In the genomic region with DNA sequence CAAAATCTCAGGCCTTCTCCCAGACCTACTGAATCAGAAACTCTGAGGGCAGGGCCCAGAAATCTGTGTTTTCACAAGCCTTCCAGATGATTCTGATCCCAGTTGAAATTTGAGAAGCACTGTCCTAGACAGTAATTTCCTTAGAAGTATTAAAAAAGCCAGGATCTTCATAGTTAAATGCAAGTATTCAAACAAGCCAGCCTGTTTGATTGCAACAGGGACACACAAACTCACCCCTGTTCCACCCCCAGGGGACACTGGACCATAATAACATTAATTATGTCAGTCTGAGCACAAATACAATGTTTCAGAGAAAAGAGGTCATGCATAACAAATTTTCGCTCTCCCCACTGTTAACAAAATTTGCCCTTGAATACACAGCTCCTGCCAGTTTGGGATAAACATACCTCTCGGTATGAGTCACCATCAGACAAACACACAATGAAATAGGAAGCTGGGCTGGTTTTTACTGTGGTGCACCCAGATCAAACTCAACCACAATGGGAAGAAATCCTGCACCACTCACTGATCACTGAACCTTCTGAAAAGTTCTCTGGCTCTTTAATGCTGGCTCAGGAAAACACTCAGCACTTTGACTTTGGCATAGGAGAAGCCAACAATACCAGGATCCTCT, we compare ENCODE assay signal across 9 cellular contexts. TPM values are rescaled to one million over a fixed set of nuclear protein-coding genes. Genes with fewer than 3 reads are reported as not detected.
A peak's percentile ranks its signal among the peaks of the same experiment; 100 is the strongest.
DNase-seq lines count a peak whose midpoint lies in the region; ATAC-seq and TF ChIP-seq lines count a peak whose summit lies in the region.
"Had no signal": no experiment of that assay in that cellular context is flagged by ENCODE, and none has a peak within 500 bp of the region (broad histone marks: within the 10 kb centered on the region; RNA-seq: fewer than 3 reads in every experiment).

No MANE protein-coding gene starts in this region.

- no peaks in the 10 kb centered on the region for H3K79me1 ChIP-seq in neuronal stem cell (ENCODE audit: low read depth, low read length)

- no peak for TF ChIP-seq CTCF in GM23338 (conservative IDR thresholded peaks at IDR 0.05; ENCODE audit: low read depth in 2 of 2)
- TF ChIP-seq CTCF in PC-9 (conservative IDR thresholded peaks at IDR 0.05): no peak
- TF ChIP-seq CTCF in gastrocnemius medialis (IDR thresholded peaks at IDR 0.05 in 4 of 5, conservative IDR thresholded peaks at IDR 0.05 in 1 of 5): no peak

- H3K9me2 ChIP-seq in GM23338 (ENCODE audit: insufficient read depth): peaks cover 8% of the 10 kb centered on the region; the same call in 1 of the 2 replicates
- no peaks in the 10 kb centered on the region for H3K9me2 ChIP-seq in PC-9 (ENCODE audit: insufficient read depth)

- intact Hi-C loops in PC-9 (cut with micrococcal nuclease; ENCODE audit: unreplicated experiment): loop anchor here (1.0 to 5.0 kb wide), 4 partner anchors 10 to 233 kb away; no protein-coding TSS in a partner anchor
- intact Hi-C loops in gastrocnemius medialis (cut with DNase I; ENCODE audit: low total_unique reads): no loop called here

- H3K9me3 ChIP-seq in PC-9 (ENCODE audit: insufficient read depth, low read depth): no peaks in the 10 kb centered on the region
- no peaks in the 10 kb centered on the region for H3K9me3 ChIP-seq in gastrocnemius medialis
- H3K9me3 ChIP-seq in neuronal stem cell (replicated peaks in 1 of 2; ENCODE audit: control insufficient read depth in 2 of 2, insufficient read depth in 1 of 2, low read depth in 1 of 2, low read length in 2 of 2): peaks cover 0 to 7% of the 10 kb centered on the region in 2 donors

- H3K14ac ChIP-seq in neuronal stem cell (ENCODE audit: low read length): no peak overlapping the region

- peak overlapping the region; percentile 34; the same call in 1 of the 2 replicates for H3K4me2 ChIP-seq in GM23338
- peak overlapping the region; percentile 65 for H3K4me2 ChIP-seq in PC-9
- H3K4me2 ChIP-seq in neuronal stem cell (ENCODE audit: insufficient read depth, low read length, poor library complexity, severe bottlenecking): no peak overlapping the region

- H4K20me1 ChIP-seq in GM23338 (replicated peaks; ENCODE audit: insufficient read depth) (no peaks in the 10 kb centered on the region), PC-9 (ENCODE audit: insufficient read depth) (no peaks in the 10 kb centered on the region)

- no peak overlapping the region for H2BK120ac ChIP-seq in neuronal stem cell (ENCODE audit: low read depth, low read length)

- no peaks in the 10 kb centered on the region for H3K27me3 Mint-ChIP-seq in GM23338 (ENCODE audit: insufficient read depth, low read depth, poor library complexity)

- H2BK5ac ChIP-seq in neuronal stem cell (ENCODE audit: low read length): no peak overlapping the region

- no peak overlapping the region for H3K4ac ChIP-seq in neuronal stem cell (ENCODE audit: low read length)

- no peak overlapping the region for H3K23ac ChIP-seq in neuronal stem cell (ENCODE audit: low read depth, low read length, poor library complexity)

- H3K9me3 Mint-ChIP-seq in GM23338: peaks cover 8% of the 10 kb centered on the region; the same call in 2 of the 3 replicates

- H2BK12ac ChIP-seq in neuronal stem cell (ENCODE audit: low read length): no peak overlapping the region

- DNase-seq in GM23338 (ENCODE audit: low spot score) (peak; percentile 39), PC-9 (peak; percentile 52 to 96), fibroblast of peridontal ligament (ENCODE audit: extremely low read depth) (peak; percentile 86), gastrocnemius medialis (no peak), neuronal stem cell (ENCODE audit: low spot score) (no peak), SKM-1 (lab: John Stamatoyannopoulos, UW; ENCODE audit: unreplicated experiment) (no peak), UCSD-AML1 (lab: John Stamatoyannopoulos, UW; ENCODE audit: unreplicated experiment) (no peak), SHP77 treated with DMSO at 0.1 percent for 48 hours (lab: John Stamatoyannopoulos, UW) (no peak)
- DNase-seq: Kasumi-1 had no signal

- H3K4me1 ChIP-seq in GM23338 (ENCODE audit: insufficient read depth): peaks cover 20% of the 10 kb centered on the region
- peaks cover 62% of the 10 kb centered on the region for H3K4me1 ChIP-seq in PC-9 (replicated peaks; ENCODE audit: insufficient read depth)
- H3K4me1 ChIP-seq in gastrocnemius medialis: peaks cover 24 to 59% of the 10 kb centered on the region in 2 donors
- H3K4me1 ChIP-seq in neuronal stem cell (ENCODE audit: control insufficient read depth in 2 of 2, insufficient read depth in 1 of 2, low read depth in 1 of 2, low read length in 2 of 2): peaks cover 7 to 9% of the 10 kb centered on the region in 2 donors

- POLR2A ChIA-PET in PC-9 (lab: Charles Lee; ENCODE audit: unreplicated experiment): interaction anchor here (0.6 kb wide), 3 partner anchors 8 to 758 kb away, joined by 3 to 4 read pairs (median 3); no protein-coding TSS in a partner anchor

- H3K36me3 ChIP-seq in GM23338 (ENCODE audit: insufficient read depth) (no peaks in the 10 kb centered on the region), PC-9 (ENCODE audit: low read depth) (no peaks in the 10 kb centered on the region), gastrocnemius medialis (no peaks in the 10 kb centered on the region), neuronal stem cell (replicated peaks in 1 of 2; ENCODE audit: control insufficient read depth in 2 of 2, insufficient read depth in 2 of 2, low read length in 2 of 2) (no peaks in the 10 kb centered on the region)

- H3K9ac ChIP-seq in neuronal stem cell (ENCODE audit: low read depth, low read length, poor library complexity): no peak overlapping the region

- no peak overlapping the region for H2BK15ac ChIP-seq in neuronal stem cell (ENCODE audit: low read length)

- no peaks in the 10 kb centered on the region for H3K36me3 Mint-ChIP-seq in GM23338 (ENCODE audit: low read depth)

- H3K4me3 Mint-ChIP-seq in GM23338: peak overlapping the region; percentile 23; the same call in 1 of the 3 replicates

- H3K27ac Mint-ChIP-seq in GM23338: peak overlapping the region; percentile 54; the same call in 1 of the 2 replicates

- H3F3A ChIP-seq in GM23338 (replicated peaks; ENCODE audit: low read depth) (no peaks in the 10 kb centered on the region), PC-9 (ENCODE audit: insufficient read depth, low read depth) (peaks cover 43% of the 10 kb centered on the region)

- CTCF ChIA-PET in PC-9 (lab: Charles Lee): no interaction called here

- TF ChIP-seq POLR2A in gastrocnemius medialis (IDR thresholded peaks at IDR 0.05): peak in 1 of 2 donors; percentile 27

- H3K4me3 ChIP-seq in GM23338 (no peak overlapping the region), PC-9 (no peak overlapping the region), gastrocnemius medialis (no peak overlapping the region), neuronal stem cell (ENCODE audit: low read length in 2 of 2) (no peak overlapping the region)

- in situ Hi-C loops in gastrocnemius medialis (cut with MboI; ENCODE audit: low sequenced_read_pairs in 4 of 4): no loop called here

- H3K4me1 Mint-ChIP-seq in GM23338: peaks cover 21% of the 10 kb centered on the region

- ATAC-seq in GM23338: peak; percentile 75
- ATAC-seq in gastrocnemius medialis: peak; percentile 70 to 76

- H2AFZ ChIP-seq in GM23338: no peak overlapping the region
- H2AFZ ChIP-seq in PC-9: no peak overlapping the region
- H2AFZ ChIP-seq in neuronal stem cell (ENCODE audit: low read length): no peak overlapping the region

- no peaks in the 10 kb centered on the region for H3K27me3 ChIP-seq in GM23338 (ENCODE audit: insufficient read depth)
- H3K27me3 ChIP-seq in PC-9 (ENCODE audit: insufficient read depth, low read depth): no peaks in the 10 kb centered on the region
- no peaks in the 10 kb centered on the region for H3K27me3 ChIP-seq in gastrocnemius medialis
- H3K27me3 ChIP-seq in neuronal stem cell (ENCODE audit: control insufficient read depth in 3 of 3, insufficient read depth in 3 of 3, low read depth in 1 of 3, low read length in 3 of 3): no peaks in the 10 kb centered on the region

- no peak overlapping the region for H4K91ac ChIP-seq in neuronal stem cell (ENCODE audit: low read depth, low read length, poor library complexity)

- H3K18ac ChIP-seq in neuronal stem cell (ENCODE audit: low read length): no peak overlapping the region

- H2AK5ac ChIP-seq in neuronal stem cell (ENCODE audit: low read depth, low read length): no peak overlapping the region

- no peaks in the 10 kb centered on the region for H3K79me2 ChIP-seq in GM23338 (replicated peaks; ENCODE audit: insufficient read depth)
- H3K79me2 ChIP-seq in PC-9 (ENCODE audit: low read depth): no peaks in the 10 kb centered on the region

- H4K8ac ChIP-seq in neuronal stem cell (ENCODE audit: low read depth, low read length): no peak overlapping the region

- H3K27ac ChIP-seq in GM23338 (ENCODE audit: low read depth) (peak overlapping the region; percentile 82), PC-9 (peak overlapping the region; percentile 91), gastrocnemius medialis (peak overlapping the region; percentile 60 to 81 (median 72)), neuronal stem cell (replicated peaks; ENCODE audit: low read length) (no peak overlapping the region)

- BruUV-seq in PC-9 (replicated peaks; lab: Mats Ljungman, UMichigan): no TSS peak

- no CpG with 5 or more reads among the region's 2 CpGs for WGBS in neuronal stem cell (ENCODE audit: extremely low coverage in 2 of 2, insufficient read length in 2 of 2, insufficient replicate concordance in 1 of 2), 2 donors

RNA-seq across cellular contexts. Expression of gene ABLIM1, which starts 34.3 kb away (rescaled TPM):
- total RNA-seq in GM23338 (2014; rRNA removed; shearing (Covaris generic)): 45.1 and 46.6 TPM in 2 replicates
- 18.5 and 21.9 TPM in 2 replicates for polyA plus RNA-seq in GM23338 (2016; fragmentation: Nextera tagmentation; extraction: Ambion mirVana)
- total RNA-seq in PC-9 (2021) (63.1 and 68.7 TPM in 2 replicates), gastrocnemius medialis (100 to 1,000 TPM in 3 of 4 donors, 10 to 100 TPM in 1; 84.7 to 203 (median 150) TPM)
- 31.9 TPM for polyA plus RNA-seq in neuronal stem cell (2013, experiment 1 of 2)
- 29.4 TPM for polyA plus RNA-seq in neuronal stem cell (2013, experiment 2 of 2)

Comparison
In these comparisons a context has a peak if more than half of its experiments do, and no peak if none do; other contexts are left out.
1. DNase-seq: peak in GM23338 (single experiment), PC-9 (2 of 2) and fibroblast of peridontal ligament (single experiment); none in gastrocnemius medialis (0 of 2), neuronal stem cell (single experiment), SKM-1 (single experiment), UCSD-AML1 (single experiment) and SHP77 treated with DMSO at 0.1 percent for 48 hours (single experiment).